24 cellular contexts compared by ENCODE assay signal in the genomic region with DNA sequence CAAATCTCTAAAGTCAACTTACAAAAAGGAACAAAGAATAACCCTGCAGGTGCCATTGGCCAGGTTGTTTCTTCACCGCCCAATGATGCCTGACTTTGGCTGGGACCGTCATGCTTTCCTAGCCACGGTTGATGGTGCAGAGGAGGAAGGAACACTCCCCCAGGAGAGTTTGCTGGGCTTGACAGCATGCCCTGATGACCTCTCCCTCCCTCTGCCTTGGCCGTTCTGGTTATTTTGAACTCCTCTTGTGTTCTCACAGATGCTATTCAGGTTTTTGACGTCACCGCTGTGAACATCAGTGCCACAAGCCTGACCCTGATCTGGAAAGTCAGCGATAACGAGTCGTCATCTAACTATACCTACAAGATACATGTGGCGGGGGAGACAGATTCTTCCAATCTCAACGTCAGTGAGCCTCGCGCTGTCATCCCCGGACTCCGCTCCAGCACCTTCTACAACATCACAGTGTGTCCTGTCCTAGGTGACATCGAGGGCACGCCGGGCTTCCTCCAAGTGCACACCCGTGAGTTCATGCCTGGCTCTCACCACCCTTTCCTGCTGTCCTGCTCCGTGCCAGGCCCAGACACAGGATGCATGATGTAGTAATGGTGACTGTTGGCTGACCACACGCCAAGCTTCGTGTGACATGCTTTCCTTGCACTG.
"Had no signal": no experiment of that assay in that cellular context is flagged by ENCODE, and none has a peak within 500 bp of the region (broad histone marks: within the 10 kb centered on the region; RNA-seq: fewer than 3 reads in every experiment).

No MANE protein-coding gene starts in this region.

- ATAC-seq: activated CD4-positive, CD25-positive, alpha-beta regulatory T cell treated with anti-CD3 and anti-CD28 coated beads, Interleukin-2, amount 50 U/mL, for 24 hours; activated CD8-positive, alpha-beta T cell treated with anti-CD3 and anti-CD28 coated beads, Interleukin-2, amount 10 ng/mL, durations not matched to agents 7 days and 5 days; effector memory CD8-positive, alpha-beta T cell; gastrocnemius medialis; upper lobe of right lung had no signal

- DNase-seq: activated CD4-positive, alpha-beta T cell treated with anti-CD3 and anti-CD28 coated beads, Interleukin-2, amount 50 U/mL, for 1 hour; activated CD8-positive, alpha-beta T cell treated with anti-CD3 and anti-CD28 coated beads, Interleukin-2, amount 10 ng/mL, durations not matched to agents 7 days and 5 days; activated naive CD4-positive, alpha-beta T cell treated with anti-CD3 and anti-CD28 coated beads for 36 hours; activated naive CD8-positive, alpha-beta T cell treated with anti-CD3 and anti-CD28 coated beads, Interleukin-2, amount 10 ng/mL, durations not matched to agents 7 days and 5 days; activated T-cell treated with anti-CD3 and anti-CD28 coated beads, Interleukin-2, amount 50 U/mL, for 24 hours; amniotic stem cell; colonic mucosa; dorsolateral prefrontal cortex; effector memory CD8-positive, alpha-beta T cell; esophagus squamous epithelium; gastrocnemius medialis; nucleus accumbens; sigmoid colon; SK-N-SH; stimulated activated CD4-positive, alpha-beta T cell treated with anti-CD3 and anti-CD28 coated beads, Interleukin-15, amount 100 ng/mL, for 24 hours; stimulated activated CD8-positive, alpha-beta memory T cell treated with anti-CD3 and anti-CD28 coated beads, Interleukin-4, amount 100 ng/mL, for 48 hours; stimulated activated naive CD4-positive, alpha-beta T cell treated with Interleukin-2 at 50 U/mL for 16 hours; upper lobe of right lung had no signal

- H3K4me1 ChIP-seq: breast epithelium, colonic mucosa, esophagus squamous epithelium, gastrocnemius medialis, upper lobe of right lung had no signal

- H3K27me3 Mint-ChIP-seq: activated naive CD8-positive, alpha-beta T cell treated with anti-CD3 and anti-CD28 coated beads, Interleukin-2, amount 10 ng/mL, durations not matched to agents 7 days and 5 days; activated T-cell treated with anti-CD3 and anti-CD28 coated beads, Interleukin-2, amount 50 U/mL, for 24 hours; central memory CD8-positive, alpha-beta T cell; effector memory CD8-positive, alpha-beta T cell had no signal

- H3K27ac Mint-ChIP-seq: activated naive CD4-positive, alpha-beta T cell treated with anti-CD3 and anti-CD28 coated beads for 36 hours; activated naive CD8-positive, alpha-beta T cell treated with anti-CD3 and anti-CD28 coated beads, Interleukin-2, amount 10 ng/mL, durations not matched to agents 7 days and 5 days; activated T-cell treated with anti-CD3 and anti-CD28 coated beads, Interleukin-2, amount 50 U/mL, for 24 hours had no signal

- H3K27ac ChIP-seq: breast epithelium, colonic mucosa, dorsolateral prefrontal cortex, esophagus squamous epithelium, gastrocnemius medialis, sigmoid colon, thoracic aorta, upper lobe of right lung had no signal

- H3K4me3 ChIP-seq: breast epithelium, colonic mucosa, dorsolateral prefrontal cortex, esophagus squamous epithelium, gastrocnemius medialis, lung, sigmoid colon, smooth muscle cell, thoracic aorta, upper lobe of right lung had no signal

- H3K9me3 Mint-ChIP-seq: activated naive CD4-positive, alpha-beta T cell treated with anti-CD3 and anti-CD28 coated beads for 36 hours; activated naive CD8-positive, alpha-beta T cell treated with anti-CD3 and anti-CD28 coated beads, Interleukin-2, amount 10 ng/mL, durations not matched to agents 7 days and 5 days; activated T-cell treated with anti-CD3 and anti-CD28 coated beads, Interleukin-2, amount 50 U/mL, for 24 hours; central memory CD8-positive, alpha-beta T cell; effector memory CD8-positive, alpha-beta T cell had no signal

- H3K27me3 ChIP-seq: breast epithelium, colonic mucosa, dorsolateral prefrontal cortex, esophagus squamous epithelium, gastrocnemius medialis, sigmoid colon, upper lobe of right lung had no signal

- H3K9ac ChIP-seq: SK-N-SH had no signal

- H3K4me3 Mint-ChIP-seq: activated CD8-positive, alpha-beta T cell treated with anti-CD3 and anti-CD28 coated beads, Interleukin-2, amount 10 ng/mL, durations not matched to agents 7 days and 5 days; activated naive CD4-positive, alpha-beta T cell treated with anti-CD3 and anti-CD28 coated beads for 36 hours; activated naive CD8-positive, alpha-beta T cell treated with anti-CD3 and anti-CD28 coated beads, Interleukin-2, amount 10 ng/mL, durations not matched to agents 7 days and 5 days; activated T-cell treated with anti-CD3 and anti-CD28 coated beads, Interleukin-2, amount 50 U/mL, for 24 hours; central memory CD8-positive, alpha-beta T cell; effector memory CD8-positive, alpha-beta T cell had no signal

- H3K4me2 ChIP-seq: SK-N-SH, smooth muscle cell had no signal
